Comparison of ENCODE assay signal across 1 cellular context in genomic region chr22:50275181-50276055, GRCh38.
TF ChIP-seq lines count a peak whose summit lies in the region.

No MANE protein-coding gene starts in this region.

TF ChIP-seq in liver, 16 proteins besides CTCF, POLR2A, EP300 and RAD21:
- peak in 1 of 2 donors; percentile 29 for TF ChIP-seq RXRA (IDR thresholded peaks at IDR 0.05)
- no peak for TF ChIP-seq REST (IDR thresholded peaks at IDR 0.05)
- TF ChIP-seq NR2F2 (IDR thresholded peaks at IDR 0.05) = peak; percentile 33
